ENCODE assay signal across 8 cellular contexts in the genomic region with DNA sequence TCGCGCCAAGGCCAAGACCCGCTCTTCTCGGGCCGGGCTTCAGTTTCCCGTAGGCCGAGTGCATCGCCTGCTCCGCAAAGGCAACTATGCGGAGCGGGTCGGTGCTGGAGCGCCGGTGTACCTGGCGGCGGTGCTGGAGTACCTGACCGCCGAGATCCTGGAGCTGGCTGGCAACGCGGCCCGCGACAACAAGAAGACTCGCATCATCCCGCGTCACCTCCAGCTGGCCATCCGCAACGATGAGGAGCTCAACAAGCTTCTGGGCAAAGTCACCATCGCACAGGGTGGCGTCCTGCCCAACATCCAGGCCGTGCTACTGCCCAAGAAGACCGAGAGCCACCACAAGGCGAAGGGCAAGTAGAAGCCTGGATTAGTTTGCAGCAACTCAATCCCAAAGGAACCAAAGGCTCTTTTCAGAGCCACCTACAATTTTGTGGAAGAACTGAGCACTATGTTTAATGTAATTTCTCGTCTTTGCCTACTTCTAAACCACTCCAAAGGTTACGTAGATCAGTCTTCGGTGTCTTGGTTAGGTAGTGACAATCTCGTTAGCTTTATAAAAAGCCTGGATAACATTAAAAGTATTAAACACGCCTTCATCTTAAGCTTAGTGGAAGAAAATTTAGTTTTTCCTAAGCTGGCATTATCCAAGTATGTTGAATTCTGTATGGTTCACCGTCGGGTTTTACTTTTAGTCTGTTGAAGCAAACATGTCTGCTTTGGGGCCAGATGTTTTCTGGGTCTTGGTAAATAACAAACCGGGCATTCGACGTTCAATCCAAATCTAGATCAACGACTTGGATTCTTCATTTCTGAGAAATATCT.
A peak's percentile ranks its signal among the peaks of the same experiment; 100 is the strongest.
DNase-seq lines count a peak whose midpoint lies in the region; ATAC-seq, FAIRE-seq and TF ChIP-seq lines count a peak whose summit lies in the region.
"Not testable (repeated sequence)": the region's sequence is repeated elsewhere in the genome, so short reads cannot be mapped to it uniquely, and the experiment has no call there.

No MANE protein-coding gene starts in this region.

- peak overlapping the region; percentile 92 for H3K4me3 ChIP-seq in CD4-positive, CD25-positive, alpha-beta regulatory T cell (ENCODE audit: low read depth, low read length)
- peak overlapping the region; percentile 78 for H3K4me3 ChIP-seq in HUES64 (ENCODE audit: low read length)
- peak overlapping the region; percentile 78 to 93 for H3K4me3 ChIP-seq in Panc1 (ENCODE audit: low read depth in 2 of 2, low read length in 2 of 2)
- peak overlapping the region; percentile 58 to 59 for H3K4me3 ChIP-seq in esophagus (ENCODE audit: low read depth in 1 of 2, low read length in 2 of 2)
- peak overlapping the region; percentile 47 for H3K4me3 ChIP-seq in lower leg skin (ENCODE audit: low read depth, poor library complexity, severe bottlenecking)
- peak overlapping the region; percentile 20 to 43 for H3K4me3 ChIP-seq in small intestine (ENCODE audit: low read depth in 1 of 2, low read length in 2 of 2)

- BruUV-seq in Panc1 (replicated peaks; lab: Mats Ljungman, UMichigan): TSS peak; percentile 97

- H3K9me3 ChIP-seq in CD4-positive, CD25-positive, alpha-beta regulatory T cell (ENCODE audit: control insufficient read depth in 2 of 2, low read length in 2 of 2); HUES64 (ENCODE audit: insufficient read depth, low read depth, low read length); Panc1 (ENCODE audit: control insufficient read depth, insufficient read depth, low read depth, low read length); esophagus (ENCODE audit: control insufficient read depth in 2 of 2, insufficient read depth in 1 of 2, low read depth in 1 of 2, low read length in 1 of 2); small intestine (ENCODE audit: control insufficient read depth, low read depth): not testable (repeated sequence)

- WGBS in HUES64: under 1% methylated on average over 15 of the region's 43 CpGs
- WGBS in esophagus, 2 donors: 6% methylated on average over 22 to 26 of the region's 43 CpGs
- 8% methylated on average over 24 to 30 of the region's 43 CpGs for WGBS in lower leg skin, 2 donors
- WGBS in small intestine, 3 donors: 2 to 4% (median 3%) methylated on average over 21 to 25 of the region's 43 CpGs

- H3K36me3 ChIP-seq in CD4-positive, CD25-positive, alpha-beta regulatory T cell (ENCODE audit: control insufficient read depth, insufficient read depth, low read length); HUES64 (ENCODE audit: insufficient read depth, low read length); Panc1 (ENCODE audit: control insufficient read depth, insufficient read depth, low read length); esophagus (ENCODE audit: control insufficient read depth in 2 of 2, insufficient read depth in 2 of 2, low read length in 1 of 2); small intestine (ENCODE audit: control insufficient read depth in 2 of 2, insufficient read depth in 2 of 2, low read length in 2 of 2): not testable (repeated sequence)

- not testable (repeated sequence) for TF ChIP-seq POLR2A in lower leg skin (IDR thresholded peaks at IDR 0.05)

- not testable (repeated sequence) for H3K27me3 Mint-ChIP-seq in CD4-positive, CD25-positive, alpha-beta regulatory T cell; activated T-helper 1 cell treated with anti-CD3 and anti-CD28 coated beads, Interleukin-12 subunit alpha, Interleukin-12 subunit beta, Interleukin-2, Interleukin-4 antibody, amounts not matched to agents 30 ng/mL and 10 ng/mL and 1 ng/mL, durations not matched to agents 14 hours and 24 hours and 36 hours (ENCODE audit: insufficient read depth)

- H3K4me3 Mint-ChIP-seq in CD4-positive, CD25-positive, alpha-beta regulatory T cell: peak overlapping the region; percentile 97 to 100 (median 98)
- peak overlapping the region; percentile 95 for H3K4me3 Mint-ChIP-seq in activated T-helper 1 cell treated with anti-CD3 and anti-CD28 coated beads, Interleukin-12 subunit alpha, Interleukin-12 subunit beta, Interleukin-2, Interleukin-4 antibody, amounts not matched to agents 30 ng/mL and 10 ng/mL and 1 ng/mL, durations not matched to agents 14 hours and 24 hours and 36 hours

- H3K4me1 ChIP-seq in CD4-positive, CD25-positive, alpha-beta regulatory T cell (ENCODE audit: control insufficient read depth, insufficient read depth, low read length, poor library complexity, severe bottlenecking): peaks cover 45% of the 10 kb centered on the region
- peaks cover 26% of the 10 kb centered on the region for H3K4me1 ChIP-seq in HUES64 (ENCODE audit: insufficient read depth, low read length)
- peaks cover 17% of the 10 kb centered on the region for H3K4me1 ChIP-seq in Panc1 (ENCODE audit: control insufficient read depth, insufficient read depth, low read length)
- not testable (repeated sequence) for H3K4me1 ChIP-seq in esophagus (ENCODE audit: control insufficient read depth in 2 of 2, insufficient read depth in 2 of 2, low read length in 1 of 2); small intestine (ENCODE audit: control insufficient read depth in 2 of 2, insufficient read depth in 1 of 2, low read depth in 1 of 2, low read length in 1 of 2)

- not testable (repeated sequence) for H3K9me3 Mint-ChIP-seq in CD4-positive, CD25-positive, alpha-beta regulatory T cell; activated T-helper 1 cell treated with anti-CD3 and anti-CD28 coated beads, Interleukin-12 subunit alpha, Interleukin-12 subunit beta, Interleukin-2, Interleukin-4 antibody, amounts not matched to agents 30 ng/mL and 10 ng/mL and 1 ng/mL, durations not matched to agents 14 hours and 24 hours and 36 hours

- H3K27ac Mint-ChIP-seq in CD4-positive, CD25-positive, alpha-beta regulatory T cell: peak overlapping the region; percentile 98 to 99 (median 98)
- peak overlapping the region; percentile 99 for H3K27ac Mint-ChIP-seq in activated T-helper 1 cell treated with anti-CD3 and anti-CD28 coated beads, Interleukin-12 subunit alpha, Interleukin-12 subunit beta, Interleukin-2, Interleukin-4 antibody, amounts not matched to agents 30 ng/mL and 10 ng/mL and 1 ng/mL, durations not matched to agents 14 hours and 24 hours and 36 hours

- peak overlapping the region; percentile 92 for H3K27ac ChIP-seq in CD4-positive, CD25-positive, alpha-beta regulatory T cell (ENCODE audit: insufficient read depth, low read length, poor library complexity, severe bottlenecking)
- H3K27ac ChIP-seq in HUES64 (ENCODE audit: low read depth, low read length) (peak overlapping the region; percentile 94), Panc1 (ENCODE audit: low read length) (peak overlapping the region; percentile 100), esophagus (ENCODE audit: low read depth in 2 of 2, low read length in 1 of 2) (peak overlapping the region; percentile 84 to 91), small intestine (ENCODE audit: low read depth in 1 of 2, low read length in 1 of 2) (peak overlapping the region; percentile 95 to 98)

- H3K27me3 ChIP-seq in CD4-positive, CD25-positive, alpha-beta regulatory T cell (ENCODE audit: control insufficient read depth, insufficient read depth, low read length); HUES64 (ENCODE audit: insufficient read depth, low read length); Panc1 (ENCODE audit: control insufficient read depth, insufficient read depth, low read length); esophagus (ENCODE audit: control insufficient read depth in 1 of 2, insufficient read depth in 2 of 2, low read length in 2 of 2); small intestine (ENCODE audit: control insufficient read depth in 2 of 2, insufficient read depth in 2 of 2, low read length in 2 of 2): not testable (repeated sequence)

- POLR2A ChIA-PET in Panc1 (lab: Charles Lee): interaction anchor here (0.6 to 4.5 kb wide), 13 partner anchors 16 to 1765 kb away, joined by 3 to 54 read pairs (median 5); a partner anchor contains a TSS

- H3K36me3 Mint-ChIP-seq in CD4-positive, CD25-positive, alpha-beta regulatory T cell; activated T-helper 1 cell treated with anti-CD3 and anti-CD28 coated beads, Interleukin-12 subunit alpha, Interleukin-12 subunit beta, Interleukin-2, Interleukin-4 antibody, amounts not matched to agents 30 ng/mL and 10 ng/mL and 1 ng/mL, durations not matched to agents 14 hours and 24 hours and 36 hours (ENCODE audit: low read depth): not testable (repeated sequence)

- peak in 2 of 3 donors; percentile 45 to 76 for DNase-seq in CD4-positive, CD25-positive, alpha-beta regulatory T cell
- DNase-seq in Panc1 (ENCODE audit: low read depth, low spot score) (peak; percentile 45), lower leg skin (ENCODE audit: low spot score in 2 of 2) (peak in 1 of 2 donors; percentile 84), small intestine (peak; percentile 52)
- DNase-seq in activated T-helper 1 cell treated with anti-CD3 and anti-CD28 coated beads, Interleukin-12 subunit alpha, Interleukin-12 subunit beta, Interleukin-2, Interleukin-4 antibody, amounts not matched to agents 30 ng/mL and 10 ng/mL and 1 ng/mL, durations not matched to agents 14 hours and 24 hours and 36 hours (ENCODE audit: low spot score): not testable (repeated sequence)

- H3K9ac ChIP-seq in HUES64 (ENCODE audit: low read depth, low read length): peak overlapping the region; percentile 98

- intact Hi-C loops in Panc1 (cut with micrococcal nuclease; ENCODE audit: unreplicated experiment): loop anchor here (2.0 kb wide), 1 partner anchor 82 kb away; a partner anchor contains a TSS
- intact Hi-C loops in activated T-helper 1 cell treated with anti-CD3 and anti-CD28 coated beads, Interleukin-12 subunit alpha, Interleukin-12 subunit beta, Interleukin-2, Interleukin-4 antibody, amounts not matched to agents 30 ng/mL and 10 ng/mL and 1 ng/mL, durations not matched to agents 14 hours and 24 hours and 36 hours (cut with micrococcal nuclease): loop anchor here (1.0 to 5.0 kb wide), 5 partner anchors 30 to 1134 kb away; a partner anchor contains a TSS
- intact Hi-C loops in lower leg skin (cut with DNase I; ENCODE audit: low total_unique reads): not testable (repeated sequence)

- not testable (repeated sequence) for TF ChIP-seq CTCF in Panc1 (IDR thresholded peaks at IDR 0.05); lower leg skin (IDR thresholded peaks at IDR 0.05)

- not testable (repeated sequence) for FAIRE-seq in small intestine (lab: Jason Lieb, UNC)

- H3K4me1 Mint-ChIP-seq in CD4-positive, CD25-positive, alpha-beta regulatory T cell: peaks cover 13 to 45% (median 25%) of the 10 kb centered on the region in 4 donors
- H3K4me1 Mint-ChIP-seq in activated T-helper 1 cell treated with anti-CD3 and anti-CD28 coated beads, Interleukin-12 subunit alpha, Interleukin-12 subunit beta, Interleukin-2, Interleukin-4 antibody, amounts not matched to agents 30 ng/mL and 10 ng/mL and 1 ng/mL, durations not matched to agents 14 hours and 24 hours and 36 hours (ENCODE audit: low read depth): peaks cover 63% of the 10 kb centered on the region

- CTCF ChIA-PET in Panc1 (lab: Charles Lee): interaction anchor here (0.6 kb wide), 1 partner anchor 17 kb away, joined by 7 read pairs; no protein-coding TSS in a partner anchor

- peak in 1 of 2 donors; percentile 12 for ATAC-seq in CD4-positive, CD25-positive, alpha-beta regulatory T cell (ENCODE audit: low read depth in 2 of 2)
- ATAC-seq in GM21381 (IDR thresholded peaks at IDR 0.05; ENCODE audit: unreplicated experiment) (peak; percentile 5), Panc1 (peak; percentile 35)

- in situ Hi-C loops in Panc1 (cut with HindIII; ENCODE audit: low pct_unique_long_range_greater_than_20kb, low sequenced_read_pairs): not testable (repeated sequence)

Comparison
In these comparisons a context has a peak if more than half of its experiments do, and no peak if none do; other contexts are left out.
1. H3K4me3 ChIP-seq: peak in every context shown above with its lines; median percentile 92 in CD4-positive, CD25-positive, alpha-beta regulatory T cell; 86 in Panc1; 78 in HUES64; 58 in esophagus; 47 in lower leg skin; 32 in small intestine.